In genomic region chr11:59528741-59529140, GRCh38 we compare ENCODE assay signal across 31 cellular contexts. TPM values are rescaled to one million over a fixed set of nuclear protein-coding genes. Genes with fewer than 3 reads are reported as not detected.
"Had no signal": no experiment of that assay in that cellular context is flagged by ENCODE, and none has a peak within 500 bp of the region (broad histone marks: within the 10 kb centered on the region; RNA-seq: fewer than 3 reads in every experiment).

No MANE protein-coding gene starts in this region.

- H3K79me2 ChIP-seq: parathyroid adenoma had no signal

- H2AFZ ChIP-seq: parathyroid adenoma had no signal

- H3K36me3 Mint-ChIP-seq: activated naive CD4-positive, alpha-beta T cell treated with anti-CD3 and anti-CD28 coated beads, Interleukin-2, amount 50 U/mL, for 72 hours; immature natural killer cell; stimulated activated naive B cell treated with anti-CD40 and anti-IgM and Interleukin-4, amounts not matched to agents 10 μg/mL and 1 μg/mL and 100 μg/mL, for 72 hours had no signal

- H3K27me3 ChIP-seq: ascending aorta, sigmoid colon, vagina had no signal

- H3K27ac Mint-ChIP-seq: activated CD8-positive, alpha-beta T cell treated with anti-CD3 and anti-CD28 coated beads, Interleukin-2, amount 10 ng/mL, durations not matched to agents 7 days and 5 days; activated naive CD4-positive, alpha-beta T cell treated with anti-CD3 and anti-CD28 coated beads, Interleukin-2, amount 50 U/mL, for 72 hours; activated T-helper 1 cell treated with anti-CD3 and anti-CD28 coated beads, Interleukin-12 subunit alpha, Interleukin-12 subunit beta, Interleukin-2, Interleukin-4 antibody, amounts not matched to agents 30 ng/mL and 10 ng/mL and 1 ng/mL, durations not matched to agents 14 hours and 24 hours and 36 hours; immature natural killer cell; naive thymus-derived CD4-positive, alpha-beta T cell; stimulated activated naive B cell treated with anti-CD40 and anti-IgM and Interleukin-4, amounts not matched to agents 10 μg/mL and 1 μg/mL and 100 μg/mL, for 72 hours had no signal

- H3K4me3 ChIP-seq: ascending aorta, lower lobe of right lung, sigmoid colon, vagina had no signal

- H3K9me3 Mint-ChIP-seq: activated naive CD4-positive, alpha-beta T cell treated with anti-CD3 and anti-CD28 coated beads, Interleukin-2, amount 50 U/mL, for 72 hours; activated T-helper 1 cell treated with anti-CD3 and anti-CD28 coated beads, Interleukin-12 subunit alpha, Interleukin-12 subunit beta, Interleukin-2, Interleukin-4 antibody, amounts not matched to agents 30 ng/mL and 10 ng/mL and 1 ng/mL, durations not matched to agents 14 hours and 24 hours and 36 hours; immature natural killer cell; naive thymus-derived CD4-positive, alpha-beta T cell; stimulated activated naive B cell treated with anti-CD40 and anti-IgM and Interleukin-4, amounts not matched to agents 10 μg/mL and 1 μg/mL and 100 μg/mL, for 72 hours had no signal

- H3K9me3 ChIP-seq: ascending aorta, lower lobe of right lung, sigmoid colon, vagina had no signal

- ATAC-seq: activated CD8-positive, alpha-beta T cell treated with anti-CD3 and anti-CD28 coated beads, Interleukin-2, amount 10 ng/mL, durations not matched to agents 7 days and 5 days; activated naive CD4-positive, alpha-beta T cell treated with anti-CD3 and anti-CD28 coated beads, Interleukin-2, amount 50 U/mL, for 72 hours; esophagus mucosa; left lobe of liver; lower lobe of right lung; naive thymus-derived CD4-positive, alpha-beta T cell; stimulated activated naive B cell treated with anti-CD40 and anti-IgM and Interleukin-4, amounts not matched to agents 10 μg/mL and 1 μg/mL and 100 μg/mL, for 72 hours had no signal

- H3K4me3 Mint-ChIP-seq: activated CD8-positive, alpha-beta T cell treated with anti-CD3 and anti-CD28 coated beads, Interleukin-2, amount 10 ng/mL, durations not matched to agents 7 days and 5 days; activated T-helper 1 cell treated with anti-CD3 and anti-CD28 coated beads, Interleukin-12 subunit alpha, Interleukin-12 subunit beta, Interleukin-2, Interleukin-4 antibody, amounts not matched to agents 30 ng/mL and 10 ng/mL and 1 ng/mL, durations not matched to agents 14 hours and 24 hours and 36 hours; immature natural killer cell; naive thymus-derived CD4-positive, alpha-beta T cell; stimulated activated naive B cell treated with anti-CD40 and anti-IgM and Interleukin-4, amounts not matched to agents 10 μg/mL and 1 μg/mL and 100 μg/mL, for 72 hours had no signal

- H3K36me3 ChIP-seq: ascending aorta, lower lobe of right lung, sigmoid colon, vagina had no signal

- FAIRE-seq: endothelial cell of umbilical vein had no signal

- DNase-seq: activated CD4-positive, alpha-beta T cell treated with anti-CD3 and anti-CD28 coated beads for 1 hour; activated CD4-positive, alpha-beta T cell treated with anti-CD3 and anti-CD28 coated beads, Interleukin-2, amount 50 U/mL, for 1 hour; activated CD8-positive, alpha-beta T cell treated with anti-CD3 and anti-CD28 coated beads, Interleukin-2, amount 10 ng/mL, durations not matched to agents 7 days and 5 days; activated gamma-delta T cell; central memory CD4-positive, alpha-beta T cell; dermis blood vessel endothelial cell; effector memory CD4-positive, alpha-beta T cell; foreskin melanocyte; immature natural killer cell; lower lobe of right lung; naive thymus-derived CD4-positive, alpha-beta T cell; nucleus accumbens; sigmoid colon; stimulated activated CD4-positive, alpha-beta T cell treated with anti-CD3 and anti-CD28 coated beads, Interleukin-2, amount 100 ng/mL, for 48 hours; stimulated activated CD8-positive, alpha-beta memory T cell treated with anti-CD3 and anti-CD28 coated beads, Interleukin-4, amount 100 ng/mL, for 48 hours; stimulated activated naive B cell treated with anti-CD40 and anti-IgM and Interleukin-4, amounts not matched to agents 10 μg/mL and 1 μg/mL and 100 μg/mL, for 72 hours; T-helper 9 cell; trophoblast cell had no signal

- H3K27ac ChIP-seq: ascending aorta, lower lobe of right lung, parathyroid adenoma, sigmoid colon, vagina had no signal

- H3K4me1 Mint-ChIP-seq: naive thymus-derived CD4-positive, alpha-beta T cell; stimulated activated naive B cell treated with anti-CD40 and anti-IgM and Interleukin-4, amounts not matched to agents 10 μg/mL and 1 μg/mL and 100 μg/mL, for 72 hours had no signal

- H3K4me1 ChIP-seq: ascending aorta, lower lobe of right lung, parathyroid adenoma, sigmoid colon, vagina had no signal

- H3K9ac ChIP-seq: parathyroid adenoma had no signal

RNA-seq across cellular contexts. Expression of gene OR4D9, which starts 17.4 kb away (rescaled TPM):
- total RNA-seq: activated CD8-positive, alpha-beta T cell treated with anti-CD3 and anti-CD28 coated beads, Interleukin-2, amount 10 ng/mL, durations not matched to agents 7 days and 5 days; activated naive CD4-positive, alpha-beta T cell treated with anti-CD3 and anti-CD28 coated beads, Interleukin-2, amount 50 U/mL, for 72 hours; activated T-helper 1 cell treated with anti-CD3 and anti-CD28 coated beads, Interleukin-12 subunit alpha, Interleukin-12 subunit beta, Interleukin-2, Interleukin-4 antibody, amounts not matched to agents 30 ng/mL and 10 ng/mL and 1 ng/mL, durations not matched to agents 14 hours and 24 hours and 36 hours; ascending aorta; dermis blood vessel endothelial cell; endothelial cell of umbilical vein; esophagus mucosa; kidney epithelial cell; left lobe of liver; lower lobe of right lung; mesenteric fat pad; naive thymus-derived CD4-positive, alpha-beta T cell; pulmonary artery endothelial cell; sigmoid colon; temporal lobe; vagina had no signal
- polyA plus RNA-seq: endothelial cell of umbilical vein; immature natural killer cell; naive thymus-derived CD4-positive, alpha-beta T cell; sigmoid colon had no signal

RNA-seq across cellular contexts. Expression of gene OR4D11, which starts 25.4 kb away (rescaled TPM):
- total RNA-seq: activated CD8-positive, alpha-beta T cell treated with anti-CD3 and anti-CD28 coated beads, Interleukin-2, amount 10 ng/mL, durations not matched to agents 7 days and 5 days; activated naive CD4-positive, alpha-beta T cell treated with anti-CD3 and anti-CD28 coated beads, Interleukin-2, amount 50 U/mL, for 72 hours; activated T-helper 1 cell treated with anti-CD3 and anti-CD28 coated beads, Interleukin-12 subunit alpha, Interleukin-12 subunit beta, Interleukin-2, Interleukin-4 antibody, amounts not matched to agents 30 ng/mL and 10 ng/mL and 1 ng/mL, durations not matched to agents 14 hours and 24 hours and 36 hours; ascending aorta; dermis blood vessel endothelial cell; endothelial cell of umbilical vein; esophagus mucosa; kidney epithelial cell; left lobe of liver; lower lobe of right lung; mesenteric fat pad; naive thymus-derived CD4-positive, alpha-beta T cell; pulmonary artery endothelial cell; sigmoid colon; temporal lobe; vagina had no signal
- polyA plus RNA-seq: adipose tissue; endothelial cell of umbilical vein; immature natural killer cell; naive thymus-derived CD4-positive, alpha-beta T cell; sigmoid colon had no signal

RNA-seq across cellular contexts. Expression of gene OR4D10, which starts 55.6 kb away (rescaled TPM):
- total RNA-seq: activated CD8-positive, alpha-beta T cell treated with anti-CD3 and anti-CD28 coated beads, Interleukin-2, amount 10 ng/mL, durations not matched to agents 7 days and 5 days; activated naive CD4-positive, alpha-beta T cell treated with anti-CD3 and anti-CD28 coated beads, Interleukin-2, amount 50 U/mL, for 72 hours; activated T-helper 1 cell treated with anti-CD3 and anti-CD28 coated beads, Interleukin-12 subunit alpha, Interleukin-12 subunit beta, Interleukin-2, Interleukin-4 antibody, amounts not matched to agents 30 ng/mL and 10 ng/mL and 1 ng/mL, durations not matched to agents 14 hours and 24 hours and 36 hours; ascending aorta; dermis blood vessel endothelial cell; endothelial cell of umbilical vein; esophagus mucosa; kidney epithelial cell; left lobe of liver; lower lobe of right lung; mesenteric fat pad; naive thymus-derived CD4-positive, alpha-beta T cell; pulmonary artery endothelial cell; sigmoid colon; temporal lobe; vagina had no signal
- polyA plus RNA-seq: adipose tissue; endothelial cell of umbilical vein; immature natural killer cell; naive thymus-derived CD4-positive, alpha-beta T cell; sigmoid colon had no signal
